Comparison of ENCODE assay signal across 3 cellular contexts in the genomic region with DNA sequence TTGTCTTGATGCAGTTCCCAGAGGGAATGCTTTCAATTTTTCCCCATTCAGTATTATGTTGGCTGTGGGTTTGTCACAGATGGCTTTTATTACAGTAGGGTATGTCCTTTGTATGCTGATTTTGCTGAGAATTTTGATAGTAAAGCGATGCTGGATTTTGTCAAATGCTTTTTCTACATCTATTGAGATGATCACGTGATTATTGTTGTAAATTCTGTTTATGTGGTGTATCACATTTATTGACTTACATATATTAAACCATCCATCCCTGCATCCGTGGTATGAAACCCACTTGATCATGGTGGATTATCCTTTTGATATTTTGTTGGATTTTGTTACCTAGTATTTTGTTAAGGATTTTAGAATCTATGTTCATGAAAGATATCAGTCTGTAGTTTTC.
A peak's percentile ranks its signal among the peaks of the same experiment; 100 is the strongest.
TF ChIP-seq lines count a peak whose summit lies in the region.

No MANE protein-coding gene starts in this region.

TF ChIP-seq in GM12878, 131 proteins besides CTCF, POLR2A, EP300 and RAD21:
- peak; percentile 44; the same call in 1 of the 2 replicates for TF ChIP-seq RAD51 (IDR thresholded peaks at IDR 0.05)

TF ChIP-seq in K562, 482 proteins besides CTCF, POLR2A, EP300 and RAD21:
- TF ChIP-seq, protein P1, sequence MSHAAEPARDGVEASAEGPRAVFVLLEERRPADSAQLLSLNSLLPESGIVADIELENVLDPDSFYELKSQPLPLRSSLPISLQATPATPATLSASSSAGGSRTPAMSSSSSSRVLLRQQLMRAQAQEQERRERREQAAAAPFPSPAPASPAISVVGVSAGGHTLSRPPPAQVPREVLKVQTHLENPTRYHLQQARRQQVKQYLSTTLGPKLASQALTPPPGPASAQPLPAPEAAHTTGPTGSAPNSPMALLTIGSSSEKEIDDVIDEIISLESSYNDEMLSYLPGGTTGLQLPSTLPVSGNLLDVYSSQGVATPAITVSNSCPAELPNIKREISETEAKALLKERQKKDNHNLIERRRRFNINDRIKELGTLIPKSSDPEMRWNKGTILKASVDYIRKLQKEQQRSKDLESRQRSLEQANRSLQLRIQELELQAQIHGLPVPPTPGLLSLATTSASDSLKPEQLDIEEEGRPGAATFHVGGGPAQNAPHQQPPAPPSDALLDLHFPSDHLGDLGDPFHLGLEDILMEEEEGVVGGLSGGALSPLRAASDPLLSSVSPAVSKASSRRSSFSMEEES (CRISPR knock-in tag; IDR thresholded peaks at IDR 0.05) = peak; percentile 58

TF ChIP-seq in HepG2, 621 proteins besides CTCF, POLR2A, EP300 and RAD21:
- TF ChIP-seq RAD51 (IDR thresholded peaks at IDR 0.05; ENCODE audit: borderline replicate concordance) = peak; percentile 58; the same call in 1 of the 2 replicates
